Comparison of ENCODE assay signal across 1 cellular context in the genomic region with DNA sequence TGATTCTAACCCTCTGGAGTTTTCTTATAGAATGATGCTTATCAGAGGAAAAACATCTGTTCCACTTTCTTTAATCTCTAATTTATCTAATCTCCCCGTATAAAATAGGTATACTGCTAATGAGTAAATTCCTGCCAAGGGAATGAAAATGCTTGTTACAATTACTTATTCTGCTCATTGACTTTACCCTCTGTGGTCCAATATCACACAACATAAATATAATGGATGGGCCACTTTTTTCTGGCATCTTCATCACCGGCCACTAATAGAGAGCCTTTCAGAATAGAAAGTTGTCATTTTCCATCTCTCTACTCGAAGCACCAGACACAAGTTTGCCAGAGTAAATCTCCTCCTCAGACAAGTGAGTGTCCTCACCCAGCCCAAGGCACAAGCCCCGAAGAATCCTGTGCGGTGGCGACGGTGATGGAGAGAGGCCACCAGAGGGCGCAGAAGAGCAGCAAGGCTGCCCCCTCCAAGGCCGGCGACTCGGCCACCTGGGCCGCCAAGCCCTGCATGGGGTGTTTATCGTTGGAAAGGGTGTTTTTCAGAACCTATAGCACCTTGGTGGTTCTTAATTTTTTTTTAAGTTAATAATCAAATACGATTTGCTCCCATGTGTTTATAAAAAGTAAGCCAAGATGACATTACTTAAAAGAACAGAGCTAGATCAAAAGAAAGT.
TF ChIP-seq lines count a peak whose summit lies in the region.

No MANE protein-coding gene starts in this region.

TF ChIP-seq in HepG2, 621 proteins besides CTCF, POLR2A, EP300 and RAD21 (continued from another document and continues in another):
- TF ChIP-seq, protein P1, sequence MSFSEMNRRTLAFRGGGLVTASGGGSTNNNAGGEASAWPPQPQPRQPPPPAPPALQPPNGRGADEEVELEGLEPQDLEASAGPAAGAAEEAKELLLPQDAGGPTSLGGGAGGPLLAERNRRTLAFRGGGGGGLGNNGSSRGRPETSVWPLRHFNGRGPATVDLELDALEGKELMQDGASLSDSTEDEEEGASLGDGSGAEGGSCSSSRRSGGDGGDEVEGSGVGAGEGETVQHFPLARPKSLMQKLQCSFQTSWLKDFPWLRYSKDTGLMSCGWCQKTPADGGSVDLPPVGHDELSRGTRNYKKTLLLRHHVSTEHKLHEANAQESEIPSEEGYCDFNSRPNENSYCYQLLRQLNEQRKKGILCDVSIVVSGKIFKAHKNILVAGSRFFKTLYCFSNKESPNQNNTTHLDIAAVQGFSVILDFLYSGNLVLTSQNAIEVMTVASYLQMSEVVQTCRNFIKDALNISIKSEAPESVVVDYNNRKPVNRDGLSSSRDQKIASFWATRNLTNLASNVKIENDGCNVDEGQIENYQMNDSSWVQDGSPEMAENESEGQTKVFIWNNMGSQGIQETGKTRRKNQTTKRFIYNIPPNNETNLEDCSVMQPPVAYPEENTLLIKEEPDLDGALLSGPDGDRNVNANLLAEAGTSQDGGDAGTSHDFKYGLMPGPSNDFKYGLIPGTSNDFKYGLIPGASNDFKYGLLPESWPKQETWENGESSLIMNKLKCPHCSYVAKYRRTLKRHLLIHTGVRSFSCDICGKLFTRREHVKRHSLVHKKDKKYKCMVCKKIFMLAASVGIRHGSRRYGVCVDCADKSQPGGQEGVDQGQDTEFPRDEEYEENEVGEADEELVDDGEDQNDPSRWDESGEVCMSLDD (CRISPR knock-in tag; IDR thresholded peaks at IDR 0.05; ENCODE audit: borderline replicate concordance): peak; percentile 11; the same call in 1 of the 2 replicates
- no peak for TF ChIP-seq RBM22 (optimal IDR thresholded peaks at IDR 0.05; ENCODE audit: low read length)
- TF ChIP-seq, protein P2, sequence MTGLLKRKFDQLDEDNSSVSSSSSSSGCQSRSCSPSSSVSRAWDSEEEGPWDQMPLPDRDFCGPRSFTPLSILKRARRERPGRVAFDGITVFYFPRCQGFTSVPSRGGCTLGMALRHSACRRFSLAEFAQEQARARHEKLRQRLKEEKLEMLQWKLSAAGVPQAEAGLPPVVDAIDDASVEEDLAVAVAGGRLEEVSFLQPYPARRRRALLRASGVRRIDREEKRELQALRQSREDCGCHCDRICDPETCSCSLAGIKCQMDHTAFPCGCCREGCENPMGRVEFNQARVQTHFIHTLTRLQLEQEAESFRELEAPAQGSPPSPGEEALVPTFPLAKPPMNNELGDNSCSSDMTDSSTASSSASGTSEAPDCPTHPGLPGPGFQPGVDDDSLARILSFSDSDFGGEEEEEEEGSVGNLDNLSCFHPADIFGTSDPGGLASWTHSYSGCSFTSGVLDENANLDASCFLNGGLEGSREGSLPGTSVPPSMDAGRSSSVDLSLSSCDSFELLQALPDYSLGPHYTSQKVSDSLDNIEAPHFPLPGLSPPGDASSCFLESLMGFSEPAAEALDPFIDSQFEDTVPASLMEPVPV (CRISPR knock-in tag; IDR thresholded peaks at IDR 0.05): no peak
- TF ChIP-seq, protein P3, sequence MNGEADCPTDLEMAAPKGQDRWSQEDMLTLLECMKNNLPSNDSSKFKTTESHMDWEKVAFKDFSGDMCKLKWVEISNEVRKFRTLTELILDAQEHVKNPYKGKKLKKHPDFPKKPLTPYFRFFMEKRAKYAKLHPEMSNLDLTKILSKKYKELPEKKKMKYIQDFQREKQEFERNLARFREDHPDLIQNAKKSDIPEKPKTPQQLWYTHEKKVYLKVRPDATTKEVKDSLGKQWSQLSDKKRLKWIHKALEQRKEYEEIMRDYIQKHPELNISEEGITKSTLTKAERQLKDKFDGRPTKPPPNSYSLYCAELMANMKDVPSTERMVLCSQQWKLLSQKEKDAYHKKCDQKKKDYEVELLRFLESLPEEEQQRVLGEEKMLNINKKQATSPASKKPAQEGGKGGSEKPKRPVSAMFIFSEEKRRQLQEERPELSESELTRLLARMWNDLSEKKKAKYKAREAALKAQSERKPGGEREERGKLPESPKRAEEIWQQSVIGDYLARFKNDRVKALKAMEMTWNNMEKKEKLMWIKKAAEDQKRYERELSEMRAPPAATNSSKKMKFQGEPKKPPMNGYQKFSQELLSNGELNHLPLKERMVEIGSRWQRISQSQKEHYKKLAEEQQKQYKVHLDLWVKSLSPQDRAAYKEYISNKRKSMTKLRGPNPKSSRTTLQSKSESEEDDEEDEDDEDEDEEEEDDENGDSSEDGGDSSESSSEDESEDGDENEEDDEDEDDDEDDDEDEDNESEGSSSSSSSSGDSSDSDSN (CRISPR knock-in tag; IDR thresholded peaks at IDR 0.05): no peak
- no peak for TF ChIP-seq NFIC (IDR thresholded peaks at IDR 0.05; ENCODE audit: low read length)
- no peak for TF ChIP-seq TBP (CRISPR knock-in tag; IDR thresholded peaks at IDR 0.05)
- TF ChIP-seq, protein P4, sequence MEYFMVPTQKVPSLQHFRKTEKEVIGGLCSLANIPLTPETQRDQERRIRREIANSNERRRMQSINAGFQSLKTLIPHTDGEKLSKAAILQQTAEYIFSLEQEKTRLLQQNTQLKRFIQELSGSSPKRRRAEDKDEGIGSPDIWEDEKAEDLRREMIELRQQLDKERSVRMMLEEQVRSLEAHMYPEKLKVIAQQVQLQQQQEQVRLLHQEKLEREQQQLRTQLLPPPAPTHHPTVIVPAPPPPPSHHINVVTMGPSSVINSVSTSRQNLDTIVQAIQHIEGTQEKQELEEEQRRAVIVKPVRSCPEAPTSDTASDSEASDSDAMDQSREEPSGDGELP (IDR thresholded peaks at IDR 0.05; ENCODE audit: borderline replicate concordance, low read depth): 0 out of 2 replicates have a peak, but pooled peaks have one; percentile 25
- 0 out of 2 replicates have a peak, but pooled peaks have one; percentile 67 for TF ChIP-seq DNMT3B (CRISPR knock-in tag; conservative IDR thresholded peaks at IDR 0.05)
- TF ChIP-seq AKAP8 (CRISPR knock-in tag; IDR thresholded peaks at IDR 0.05): no peak
- TF ChIP-seq ZNF510 (CRISPR knock-in tag; IDR thresholded peaks at IDR 0.05; ENCODE audit: low read depth): no peak
- no peak; the same call in 1 of the 2 replicates for TF ChIP-seq YEATS2 (CRISPR knock-in tag; IDR thresholded peaks at IDR 0.05; ENCODE audit: borderline replicate concordance)
- no peak for TF ChIP-seq ISL2 (CRISPR knock-in tag; IDR thresholded peaks at IDR 0.05)
- TF ChIP-seq, protein P5, sequence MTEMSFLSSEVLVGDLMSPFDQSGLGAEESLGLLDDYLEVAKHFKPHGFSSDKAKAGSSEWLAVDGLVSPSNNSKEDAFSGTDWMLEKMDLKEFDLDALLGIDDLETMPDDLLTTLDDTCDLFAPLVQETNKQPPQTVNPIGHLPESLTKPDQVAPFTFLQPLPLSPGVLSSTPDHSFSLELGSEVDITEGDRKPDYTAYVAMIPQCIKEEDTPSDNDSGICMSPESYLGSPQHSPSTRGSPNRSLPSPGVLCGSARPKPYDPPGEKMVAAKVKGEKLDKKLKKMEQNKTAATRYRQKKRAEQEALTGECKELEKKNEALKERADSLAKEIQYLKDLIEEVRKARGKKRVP (CRISPR knock-in tag; IDR thresholded peaks at IDR 0.05): no peak
- TF ChIP-seq, protein P6, sequence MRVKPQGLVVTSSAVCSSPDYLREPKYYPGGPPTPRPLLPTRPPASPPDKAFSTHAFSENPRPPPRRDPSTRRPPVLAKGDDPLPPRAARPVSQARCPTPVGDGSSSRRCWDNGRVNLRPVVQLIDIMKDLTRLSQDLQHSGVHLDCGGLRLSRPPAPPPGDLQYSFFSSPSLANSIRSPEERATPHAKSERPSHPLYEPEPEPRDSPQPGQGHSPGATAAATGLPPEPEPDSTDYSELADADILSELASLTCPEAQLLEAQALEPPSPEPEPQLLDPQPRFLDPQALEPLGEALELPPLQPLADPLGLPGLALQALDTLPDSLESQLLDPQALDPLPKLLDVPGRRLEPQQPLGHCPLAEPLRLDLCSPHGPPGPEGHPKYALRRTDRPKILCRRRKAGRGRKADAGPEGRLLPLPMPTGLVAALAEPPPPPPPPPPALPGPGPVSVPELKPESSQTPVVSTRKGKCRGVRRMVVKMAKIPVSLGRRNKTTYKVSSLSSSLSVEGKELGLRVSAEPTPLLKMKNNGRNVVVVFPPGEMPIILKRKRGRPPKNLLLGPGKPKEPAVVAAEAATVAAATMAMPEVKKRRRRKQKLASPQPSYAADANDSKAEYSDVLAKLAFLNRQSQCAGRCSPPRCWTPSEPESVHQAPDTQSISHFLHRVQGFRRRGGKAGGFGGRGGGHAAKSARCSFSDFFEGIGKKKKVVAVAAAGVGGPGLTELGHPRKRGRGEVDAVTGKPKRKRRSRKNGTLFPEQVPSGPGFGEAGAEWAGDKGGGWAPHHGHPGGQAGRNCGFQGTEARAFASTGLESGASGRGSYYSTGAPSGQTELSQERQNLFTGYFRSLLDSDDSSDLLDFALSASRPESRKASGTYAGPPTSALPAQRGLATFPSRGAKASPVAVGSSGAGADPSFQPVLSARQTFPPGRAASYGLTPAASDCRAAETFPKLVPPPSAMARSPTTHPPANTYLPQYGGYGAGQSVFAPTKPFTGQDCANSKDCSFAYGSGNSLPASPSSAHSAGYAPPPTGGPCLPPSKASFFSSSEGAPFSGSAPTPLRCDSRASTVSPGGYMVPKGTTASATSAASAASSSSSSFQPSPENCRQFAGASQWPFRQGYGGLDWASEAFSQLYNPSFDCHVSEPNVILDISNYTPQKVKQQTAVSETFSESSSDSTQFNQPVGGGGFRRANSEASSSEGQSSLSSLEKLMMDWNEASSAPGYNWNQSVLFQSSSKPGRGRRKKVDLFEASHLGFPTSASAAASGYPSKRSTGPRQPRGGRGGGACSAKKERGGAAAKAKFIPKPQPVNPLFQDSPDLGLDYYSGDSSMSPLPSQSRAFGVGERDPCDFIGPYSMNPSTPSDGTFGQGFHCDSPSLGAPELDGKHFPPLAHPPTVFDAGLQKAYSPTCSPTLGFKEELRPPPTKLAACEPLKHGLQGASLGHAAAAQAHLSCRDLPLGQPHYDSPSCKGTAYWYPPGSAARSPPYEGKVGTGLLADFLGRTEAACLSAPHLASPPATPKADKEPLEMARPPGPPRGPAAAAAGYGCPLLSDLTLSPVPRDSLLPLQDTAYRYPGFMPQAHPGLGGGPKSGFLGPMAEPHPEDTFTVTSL (CRISPR knock-in tag; IDR thresholded peaks at IDR 0.05; ENCODE audit: borderline replicate concordance): no peak
- TF ChIP-seq ZNF292 (CRISPR knock-in tag; IDR thresholded peaks at IDR 0.05; ENCODE audit: borderline replicate concordance, low read depth): no peak
- TF ChIP-seq HDAC2 (CRISPR knock-in tag; IDR thresholded peaks at IDR 0.05): no peak
- TF ChIP-seq SP5 (CRISPR knock-in tag; IDR thresholded peaks at IDR 0.05; ENCODE audit: borderline replicate concordance, low read depth): no peak
- no peak for TF ChIP-seq SRY (CRISPR knock-in tag; IDR thresholded peaks at IDR 0.05)
- TF ChIP-seq, protein P7, sequence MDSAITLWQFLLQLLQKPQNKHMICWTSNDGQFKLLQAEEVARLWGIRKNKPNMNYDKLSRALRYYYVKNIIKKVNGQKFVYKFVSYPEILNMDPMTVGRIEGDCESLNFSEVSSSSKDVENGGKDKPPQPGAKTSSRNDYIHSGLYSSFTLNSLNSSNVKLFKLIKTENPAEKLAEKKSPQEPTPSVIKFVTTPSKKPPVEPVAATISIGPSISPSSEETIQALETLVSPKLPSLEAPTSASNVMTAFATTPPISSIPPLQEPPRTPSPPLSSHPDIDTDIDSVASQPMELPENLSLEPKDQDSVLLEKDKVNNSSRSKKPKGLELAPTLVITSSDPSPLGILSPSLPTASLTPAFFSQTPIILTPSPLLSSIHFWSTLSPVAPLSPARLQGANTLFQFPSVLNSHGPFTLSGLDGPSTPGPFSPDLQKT (CRISPR knock-in tag; IDR thresholded peaks at IDR 0.05; ENCODE audit: borderline replicate concordance): no peak
- TF ChIP-seq, protein P8, sequence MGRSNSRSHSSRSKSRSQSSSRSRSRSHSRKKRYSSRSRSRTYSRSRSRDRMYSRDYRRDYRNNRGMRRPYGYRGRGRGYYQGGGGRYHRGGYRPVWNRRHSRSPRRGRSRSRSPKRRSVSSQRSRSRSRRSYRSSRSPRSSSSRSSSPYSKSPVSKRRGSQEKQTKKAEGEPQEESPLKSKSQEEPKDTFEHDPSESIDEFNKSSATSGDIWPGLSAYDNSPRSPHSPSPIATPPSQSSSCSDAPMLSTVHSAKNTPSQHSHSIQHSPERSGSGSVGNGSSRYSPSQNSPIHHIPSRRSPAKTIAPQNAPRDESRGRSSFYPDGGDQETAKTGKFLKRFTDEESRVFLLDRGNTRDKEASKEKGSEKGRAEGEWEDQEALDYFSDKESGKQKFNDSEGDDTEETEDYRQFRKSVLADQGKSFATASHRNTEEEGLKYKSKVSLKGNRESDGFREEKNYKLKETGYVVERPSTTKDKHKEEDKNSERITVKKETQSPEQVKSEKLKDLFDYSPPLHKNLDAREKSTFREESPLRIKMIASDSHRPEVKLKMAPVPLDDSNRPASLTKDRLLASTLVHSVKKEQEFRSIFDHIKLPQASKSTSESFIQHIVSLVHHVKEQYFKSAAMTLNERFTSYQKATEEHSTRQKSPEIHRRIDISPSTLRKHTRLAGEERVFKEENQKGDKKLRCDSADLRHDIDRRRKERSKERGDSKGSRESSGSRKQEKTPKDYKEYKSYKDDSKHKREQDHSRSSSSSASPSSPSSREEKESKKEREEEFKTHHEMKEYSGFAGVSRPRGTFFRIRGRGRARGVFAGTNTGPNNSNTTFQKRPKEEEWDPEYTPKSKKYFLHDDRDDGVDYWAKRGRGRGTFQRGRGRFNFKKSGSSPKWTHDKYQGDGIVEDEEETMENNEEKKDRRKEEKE (IDR thresholded peaks at IDR 0.05): no peak
- no peak for TF ChIP-seq ATF1 (CRISPR knock-in tag; IDR thresholded peaks at IDR 0.05)
- no peak for TF ChIP-seq ZNF713 (CRISPR knock-in tag; IDR thresholded peaks at IDR 0.05)
- TF ChIP-seq ATRX (CRISPR knock-in tag; IDR thresholded peaks at IDR 0.05; ENCODE audit: borderline replicate concordance): no peak
- no peak for TF ChIP-seq ARID2 (CRISPR knock-in tag; IDR thresholded peaks at IDR 0.05; ENCODE audit: borderline replicate concordance)
- TF ChIP-seq HOXA3 (CRISPR knock-in tag; IDR thresholded peaks at IDR 0.05): no peak
- no peak for TF ChIP-seq SKI (IDR thresholded peaks at IDR 0.05; ENCODE audit: partially characterized antibody)
- TF ChIP-seq, protein P9, sequence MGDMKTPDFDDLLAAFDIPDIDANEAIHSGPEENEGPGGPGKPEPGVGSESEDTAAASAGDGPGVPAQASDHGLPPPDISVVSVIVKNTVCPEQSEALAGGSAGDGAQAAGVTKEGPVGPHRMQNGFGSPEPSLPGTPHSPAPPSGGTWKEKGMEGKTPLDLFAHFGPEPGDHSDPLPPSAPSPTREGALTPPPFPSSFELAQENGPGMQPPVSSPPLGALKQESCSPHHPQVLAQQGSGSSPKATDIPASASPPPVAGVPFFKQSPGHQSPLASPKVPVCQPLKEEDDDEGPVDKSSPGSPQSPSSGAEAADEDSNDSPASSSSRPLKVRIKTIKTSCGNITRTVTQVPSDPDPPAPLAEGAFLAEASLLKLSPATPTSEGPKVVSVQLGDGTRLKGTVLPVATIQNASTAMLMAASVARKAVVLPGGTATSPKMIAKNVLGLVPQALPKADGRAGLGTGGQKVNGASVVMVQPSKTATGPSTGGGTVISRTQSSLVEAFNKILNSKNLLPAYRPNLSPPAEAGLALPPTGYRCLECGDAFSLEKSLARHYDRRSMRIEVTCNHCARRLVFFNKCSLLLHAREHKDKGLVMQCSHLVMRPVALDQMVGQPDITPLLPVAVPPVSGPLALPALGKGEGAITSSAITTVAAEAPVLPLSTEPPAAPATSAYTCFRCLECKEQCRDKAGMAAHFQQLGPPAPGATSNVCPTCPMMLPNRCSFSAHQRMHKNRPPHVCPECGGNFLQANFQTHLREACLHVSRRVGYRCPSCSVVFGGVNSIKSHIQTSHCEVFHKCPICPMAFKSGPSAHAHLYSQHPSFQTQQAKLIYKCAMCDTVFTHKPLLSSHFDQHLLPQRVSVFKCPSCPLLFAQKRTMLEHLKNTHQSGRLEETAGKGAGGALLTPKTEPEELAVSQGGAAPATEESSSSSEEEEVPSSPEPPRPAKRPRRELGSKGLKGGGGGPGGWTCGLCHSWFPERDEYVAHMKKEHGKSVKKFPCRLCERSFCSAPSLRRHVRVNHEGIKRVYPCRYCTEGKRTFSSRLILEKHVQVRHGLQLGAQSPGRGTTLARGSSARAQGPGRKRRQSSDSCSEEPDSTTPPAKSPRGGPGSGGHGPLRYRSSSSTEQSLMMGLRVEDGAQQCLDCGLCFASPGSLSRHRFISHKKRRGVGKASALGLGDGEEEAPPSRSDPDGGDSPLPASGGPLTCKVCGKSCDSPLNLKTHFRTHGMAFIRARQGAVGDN (CRISPR knock-in tag; IDR thresholded peaks at IDR 0.05): peak; percentile 49
- no peak for TF ChIP-seq FIP1L1 (IDR thresholded peaks at IDR 0.05; ENCODE audit: borderline replicate concordance, insufficient read depth, low read depth, low read length)
